1 cellular context compared by ENCODE assay signal in the genomic region with DNA sequence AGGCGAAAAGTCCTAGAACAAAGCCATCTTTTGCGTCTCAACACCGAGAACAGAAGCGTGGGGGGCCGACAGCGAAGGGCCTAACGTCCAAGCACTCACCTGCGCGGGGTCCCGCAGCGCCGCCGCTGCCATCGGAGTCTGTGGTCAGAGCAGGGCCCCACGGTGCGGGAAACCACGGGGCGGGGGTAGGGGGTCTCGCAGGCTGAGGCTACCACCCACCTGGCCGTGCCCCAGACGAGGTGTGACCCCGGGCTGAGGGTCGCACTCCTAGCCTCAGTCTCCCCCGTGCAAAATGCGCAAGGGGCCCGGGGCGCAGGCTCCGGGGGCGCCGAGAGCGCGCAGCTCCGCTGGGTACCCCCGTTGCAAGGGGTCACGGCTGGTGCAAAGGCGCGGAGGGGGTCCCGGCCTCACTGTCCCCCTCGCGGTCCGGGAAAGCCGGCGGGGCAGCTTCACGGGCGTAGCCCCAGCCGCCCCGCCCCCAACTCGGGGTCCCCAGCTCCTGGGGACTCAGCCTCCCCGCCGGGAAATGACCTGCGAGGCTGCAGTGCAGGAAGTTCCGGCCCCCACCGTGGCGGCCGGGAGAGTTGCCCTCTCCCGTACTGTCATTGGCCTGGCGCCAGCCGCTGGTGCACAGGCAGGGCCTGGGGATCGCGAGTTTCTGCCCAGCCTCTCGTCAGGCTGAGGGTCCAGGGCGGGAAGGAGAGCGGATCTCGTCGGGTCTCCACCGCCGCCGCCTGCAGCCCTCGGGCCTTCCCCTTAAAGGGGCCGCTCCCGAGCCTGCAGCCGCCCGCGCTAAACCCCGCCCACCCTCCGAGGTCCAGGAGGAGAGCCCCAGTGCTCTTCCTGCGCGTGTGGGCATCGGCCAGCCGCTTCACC.
TF ChIP-seq lines count a peak whose summit lies in the region.

ZNF792 (minus strand) TSS at position 699 of the 876 bp plus-strand sequence; CDS start at position 132, 567 bp downstream.

TF ChIP-seq in K562, 482 proteins besides CTCF, POLR2A, EP300 and RAD21 (continued from another document and continues in another):
- TF ChIP-seq, protein P1, sequence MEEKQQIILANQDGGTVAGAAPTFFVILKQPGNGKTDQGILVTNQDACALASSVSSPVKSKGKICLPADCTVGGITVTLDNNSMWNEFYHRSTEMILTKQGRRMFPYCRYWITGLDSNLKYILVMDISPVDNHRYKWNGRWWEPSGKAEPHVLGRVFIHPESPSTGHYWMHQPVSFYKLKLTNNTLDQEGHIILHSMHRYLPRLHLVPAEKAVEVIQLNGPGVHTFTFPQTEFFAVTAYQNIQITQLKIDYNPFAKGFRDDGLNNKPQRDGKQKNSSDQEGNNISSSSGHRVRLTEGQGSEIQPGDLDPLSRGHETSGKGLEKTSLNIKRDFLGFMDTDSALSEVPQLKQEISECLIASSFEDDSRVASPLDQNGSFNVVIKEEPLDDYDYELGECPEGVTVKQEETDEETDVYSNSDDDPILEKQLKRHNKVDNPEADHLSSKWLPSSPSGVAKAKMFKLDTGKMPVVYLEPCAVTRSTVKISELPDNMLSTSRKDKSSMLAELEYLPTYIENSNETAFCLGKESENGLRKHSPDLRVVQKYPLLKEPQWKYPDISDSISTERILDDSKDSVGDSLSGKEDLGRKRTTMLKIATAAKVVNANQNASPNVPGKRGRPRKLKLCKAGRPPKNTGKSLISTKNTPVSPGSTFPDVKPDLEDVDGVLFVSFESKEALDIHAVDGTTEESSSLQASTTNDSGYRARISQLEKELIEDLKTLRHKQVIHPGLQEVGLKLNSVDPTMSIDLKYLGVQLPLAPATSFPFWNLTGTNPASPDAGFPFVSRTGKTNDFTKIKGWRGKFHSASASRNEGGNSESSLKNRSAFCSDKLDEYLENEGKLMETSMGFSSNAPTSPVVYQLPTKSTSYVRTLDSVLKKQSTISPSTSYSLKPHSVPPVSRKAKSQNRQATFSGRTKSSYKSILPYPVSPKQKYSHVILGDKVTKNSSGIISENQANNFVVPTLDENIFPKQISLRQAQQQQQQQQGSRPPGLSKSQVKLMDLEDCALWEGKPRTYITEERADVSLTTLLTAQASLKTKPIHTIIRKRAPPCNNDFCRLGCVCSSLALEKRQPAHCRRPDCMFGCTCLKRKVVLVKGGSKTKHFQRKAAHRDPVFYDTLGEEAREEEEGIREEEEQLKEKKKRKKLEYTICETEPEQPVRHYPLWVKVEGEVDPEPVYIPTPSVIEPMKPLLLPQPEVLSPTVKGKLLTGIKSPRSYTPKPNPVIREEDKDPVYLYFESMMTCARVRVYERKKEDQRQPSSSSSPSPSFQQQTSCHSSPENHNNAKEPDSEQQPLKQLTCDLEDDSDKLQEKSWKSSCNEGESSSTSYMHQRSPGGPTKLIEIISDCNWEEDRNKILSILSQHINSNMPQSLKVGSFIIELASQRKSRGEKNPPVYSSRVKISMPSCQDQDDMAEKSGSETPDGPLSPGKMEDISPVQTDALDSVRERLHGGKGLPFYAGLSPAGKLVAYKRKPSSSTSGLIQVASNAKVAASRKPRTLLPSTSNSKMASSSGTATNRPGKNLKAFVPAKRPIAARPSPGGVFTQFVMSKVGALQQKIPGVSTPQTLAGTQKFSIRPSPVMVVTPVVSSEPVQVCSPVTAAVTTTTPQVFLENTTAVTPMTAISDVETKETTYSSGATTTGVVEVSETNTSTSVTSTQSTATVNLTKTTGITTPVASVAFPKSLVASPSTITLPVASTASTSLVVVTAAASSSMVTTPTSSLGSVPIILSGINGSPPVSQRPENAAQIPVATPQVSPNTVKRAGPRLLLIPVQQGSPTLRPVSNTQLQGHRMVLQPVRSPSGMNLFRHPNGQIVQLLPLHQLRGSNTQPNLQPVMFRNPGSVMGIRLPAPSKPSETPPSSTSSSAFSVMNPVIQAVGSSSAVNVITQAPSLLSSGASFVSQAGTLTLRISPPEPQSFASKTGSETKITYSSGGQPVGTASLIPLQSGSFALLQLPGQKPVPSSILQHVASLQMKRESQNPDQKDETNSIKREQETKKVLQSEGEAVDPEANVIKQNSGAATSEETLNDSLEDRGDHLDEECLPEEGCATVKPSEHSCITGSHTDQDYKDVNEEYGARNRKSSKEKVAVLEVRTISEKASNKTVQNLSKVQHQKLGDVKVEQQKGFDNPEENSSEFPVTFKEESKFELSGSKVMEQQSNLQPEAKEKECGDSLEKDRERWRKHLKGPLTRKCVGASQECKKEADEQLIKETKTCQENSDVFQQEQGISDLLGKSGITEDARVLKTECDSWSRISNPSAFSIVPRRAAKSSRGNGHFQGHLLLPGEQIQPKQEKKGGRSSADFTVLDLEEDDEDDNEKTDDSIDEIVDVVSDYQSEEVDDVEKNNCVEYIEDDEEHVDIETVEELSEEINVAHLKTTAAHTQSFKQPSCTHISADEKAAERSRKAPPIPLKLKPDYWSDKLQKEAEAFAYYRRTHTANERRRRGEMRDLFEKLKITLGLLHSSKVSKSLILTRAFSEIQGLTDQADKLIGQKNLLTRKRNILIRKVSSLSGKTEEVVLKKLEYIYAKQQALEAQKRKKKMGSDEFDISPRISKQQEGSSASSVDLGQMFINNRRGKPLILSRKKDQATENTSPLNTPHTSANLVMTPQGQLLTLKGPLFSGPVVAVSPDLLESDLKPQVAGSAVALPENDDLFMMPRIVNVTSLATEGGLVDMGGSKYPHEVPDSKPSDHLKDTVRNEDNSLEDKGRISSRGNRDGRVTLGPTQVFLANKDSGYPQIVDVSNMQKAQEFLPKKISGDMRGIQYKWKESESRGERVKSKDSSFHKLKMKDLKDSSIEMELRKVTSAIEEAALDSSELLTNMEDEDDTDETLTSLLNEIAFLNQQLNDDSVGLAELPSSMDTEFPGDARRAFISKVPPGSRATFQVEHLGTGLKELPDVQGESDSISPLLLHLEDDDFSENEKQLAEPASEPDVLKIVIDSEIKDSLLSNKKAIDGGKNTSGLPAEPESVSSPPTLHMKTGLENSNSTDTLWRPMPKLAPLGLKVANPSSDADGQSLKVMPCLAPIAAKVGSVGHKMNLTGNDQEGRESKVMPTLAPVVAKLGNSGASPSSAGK (IDR thresholded peaks at IDR 0.05) = no peak; the same call in 1 of the 2 replicates
- TF ChIP-seq ZNF398 (CRISPR knock-in tag; IDR thresholded peaks at IDR 0.05) (no peak), ZNF778 (CRISPR knock-in tag; IDR thresholded peaks at IDR 0.05) (no peak), SMARCA4 (IDR thresholded peaks at IDR 0.05) (no peak), ZC3H4 (CRISPR knock-in tag; IDR thresholded peaks at IDR 0.05; ENCODE audit: borderline replicate concordance) (no peak), PRMT5 (CRISPR knock-in tag; IDR thresholded peaks at IDR 0.05) (no peak), SUPT5H (IDR thresholded peaks at IDR 0.05) (peak; percentile 56), ZNF174 (CRISPR knock-in tag; IDR thresholded peaks at IDR 0.05) (no peak), ZNF212 (CRISPR knock-in tag; IDR thresholded peaks at IDR 0.05) (no peak), DLX4 (CRISPR knock-in tag; IDR thresholded peaks at IDR 0.05) (no peak), SP1 (CRISPR knock-in tag; IDR thresholded peaks at IDR 0.05) (no peak), ATF3 (IDR thresholded peaks at IDR 0.05) (no peak), ATF3 (CRISPR knock-in tag; conservative IDR thresholded peaks at IDR 0.05) (no peak), E2F3 (CRISPR knock-in tag; IDR thresholded peaks at IDR 0.05) (no peak), XRCC5 (IDR thresholded peaks at IDR 0.05; ENCODE audit: low read depth, low read length) (0 out of 2 replicates have a peak, but pooled peaks have one; percentile 15), TAF9B (IDR thresholded peaks at IDR 0.05; ENCODE audit: partially characterized antibody) (no peak), SOX6 (IDR thresholded peaks at IDR 0.05) (no peak), ZNF124 (CRISPR knock-in tag; IDR thresholded peaks at IDR 0.05) (no peak), ZNF586 (CRISPR knock-in tag; conservative IDR thresholded peaks at IDR 0.05) (no peak), TRIM28 (IDR thresholded peaks at IDR 0.05) (no peak), POLR2G (IDR thresholded peaks at IDR 0.05; ENCODE audit: low read depth, low read length) (peak; percentile 81), ILF3 (IDR thresholded peaks at IDR 0.05; ENCODE audit: borderline replicate concordance) (no peak), TRIM24 (IDR thresholded peaks at IDR 0.05) (no peak)
- TF ChIP-seq, protein P2, sequence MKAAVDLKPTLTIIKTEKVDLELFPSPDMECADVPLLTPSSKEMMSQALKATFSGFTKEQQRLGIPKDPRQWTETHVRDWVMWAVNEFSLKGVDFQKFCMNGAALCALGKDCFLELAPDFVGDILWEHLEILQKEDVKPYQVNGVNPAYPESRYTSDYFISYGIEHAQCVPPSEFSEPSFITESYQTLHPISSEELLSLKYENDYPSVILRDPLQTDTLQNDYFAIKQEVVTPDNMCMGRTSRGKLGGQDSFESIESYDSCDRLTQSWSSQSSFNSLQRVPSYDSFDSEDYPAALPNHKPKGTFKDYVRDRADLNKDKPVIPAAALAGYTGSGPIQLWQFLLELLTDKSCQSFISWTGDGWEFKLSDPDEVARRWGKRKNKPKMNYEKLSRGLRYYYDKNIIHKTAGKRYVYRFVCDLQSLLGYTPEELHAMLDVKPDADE (conservative IDR thresholded peaks at IDR 0.05; ENCODE audit: control insufficient read depth, low read depth, low read length) = peak; percentile 59; the same call in 1 of the 2 replicates
- TF ChIP-seq, protein P3, sequence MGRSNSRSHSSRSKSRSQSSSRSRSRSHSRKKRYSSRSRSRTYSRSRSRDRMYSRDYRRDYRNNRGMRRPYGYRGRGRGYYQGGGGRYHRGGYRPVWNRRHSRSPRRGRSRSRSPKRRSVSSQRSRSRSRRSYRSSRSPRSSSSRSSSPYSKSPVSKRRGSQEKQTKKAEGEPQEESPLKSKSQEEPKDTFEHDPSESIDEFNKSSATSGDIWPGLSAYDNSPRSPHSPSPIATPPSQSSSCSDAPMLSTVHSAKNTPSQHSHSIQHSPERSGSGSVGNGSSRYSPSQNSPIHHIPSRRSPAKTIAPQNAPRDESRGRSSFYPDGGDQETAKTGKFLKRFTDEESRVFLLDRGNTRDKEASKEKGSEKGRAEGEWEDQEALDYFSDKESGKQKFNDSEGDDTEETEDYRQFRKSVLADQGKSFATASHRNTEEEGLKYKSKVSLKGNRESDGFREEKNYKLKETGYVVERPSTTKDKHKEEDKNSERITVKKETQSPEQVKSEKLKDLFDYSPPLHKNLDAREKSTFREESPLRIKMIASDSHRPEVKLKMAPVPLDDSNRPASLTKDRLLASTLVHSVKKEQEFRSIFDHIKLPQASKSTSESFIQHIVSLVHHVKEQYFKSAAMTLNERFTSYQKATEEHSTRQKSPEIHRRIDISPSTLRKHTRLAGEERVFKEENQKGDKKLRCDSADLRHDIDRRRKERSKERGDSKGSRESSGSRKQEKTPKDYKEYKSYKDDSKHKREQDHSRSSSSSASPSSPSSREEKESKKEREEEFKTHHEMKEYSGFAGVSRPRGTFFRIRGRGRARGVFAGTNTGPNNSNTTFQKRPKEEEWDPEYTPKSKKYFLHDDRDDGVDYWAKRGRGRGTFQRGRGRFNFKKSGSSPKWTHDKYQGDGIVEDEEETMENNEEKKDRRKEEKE (IDR thresholded peaks at IDR 0.05; ENCODE audit: borderline replicate concordance in 1 of 2, control insufficient read depth in 1 of 2, low read depth in 2 of 2, low read length in 1 of 2) = no peak
- TF ChIP-seq, protein P4, sequence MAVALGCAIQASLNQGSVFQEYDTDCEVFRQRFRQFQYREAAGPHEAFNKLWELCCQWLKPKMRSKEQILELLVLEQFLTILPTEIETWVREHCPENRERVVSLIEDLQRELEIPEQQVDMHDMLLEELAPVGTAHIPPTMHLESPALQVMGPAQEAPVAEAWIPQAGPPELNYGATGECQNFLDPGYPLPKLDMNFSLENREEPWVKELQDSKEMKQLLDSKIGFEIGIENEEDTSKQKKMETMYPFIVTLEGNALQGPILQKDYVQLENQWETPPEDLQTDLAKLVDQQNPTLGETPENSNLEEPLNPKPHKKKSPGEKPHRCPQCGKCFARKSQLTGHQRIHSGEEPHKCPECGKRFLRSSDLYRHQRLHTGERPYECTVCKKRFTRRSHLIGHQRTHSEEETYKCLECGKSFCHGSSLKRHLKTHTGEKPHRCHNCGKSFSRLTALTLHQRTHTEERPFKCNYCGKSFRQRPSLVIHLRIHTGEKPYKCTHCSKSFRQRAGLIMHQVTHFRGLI (CRISPR knock-in tag; IDR thresholded peaks at IDR 0.05) = no peak
- TF ChIP-seq, protein P5, sequence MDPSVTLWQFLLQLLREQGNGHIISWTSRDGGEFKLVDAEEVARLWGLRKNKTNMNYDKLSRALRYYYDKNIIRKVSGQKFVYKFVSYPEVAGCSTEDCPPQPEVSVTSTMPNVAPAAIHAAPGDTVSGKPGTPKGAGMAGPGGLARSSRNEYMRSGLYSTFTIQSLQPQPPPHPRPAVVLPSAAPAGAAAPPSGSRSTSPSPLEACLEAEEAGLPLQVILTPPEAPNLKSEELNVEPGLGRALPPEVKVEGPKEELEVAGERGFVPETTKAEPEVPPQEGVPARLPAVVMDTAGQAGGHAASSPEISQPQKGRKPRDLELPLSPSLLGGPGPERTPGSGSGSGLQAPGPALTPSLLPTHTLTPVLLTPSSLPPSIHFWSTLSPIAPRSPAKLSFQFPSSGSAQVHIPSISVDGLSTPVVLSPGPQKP (CRISPR knock-in tag; IDR thresholded peaks at IDR 0.05) = no peak
- TF ChIP-seq, protein P6, sequence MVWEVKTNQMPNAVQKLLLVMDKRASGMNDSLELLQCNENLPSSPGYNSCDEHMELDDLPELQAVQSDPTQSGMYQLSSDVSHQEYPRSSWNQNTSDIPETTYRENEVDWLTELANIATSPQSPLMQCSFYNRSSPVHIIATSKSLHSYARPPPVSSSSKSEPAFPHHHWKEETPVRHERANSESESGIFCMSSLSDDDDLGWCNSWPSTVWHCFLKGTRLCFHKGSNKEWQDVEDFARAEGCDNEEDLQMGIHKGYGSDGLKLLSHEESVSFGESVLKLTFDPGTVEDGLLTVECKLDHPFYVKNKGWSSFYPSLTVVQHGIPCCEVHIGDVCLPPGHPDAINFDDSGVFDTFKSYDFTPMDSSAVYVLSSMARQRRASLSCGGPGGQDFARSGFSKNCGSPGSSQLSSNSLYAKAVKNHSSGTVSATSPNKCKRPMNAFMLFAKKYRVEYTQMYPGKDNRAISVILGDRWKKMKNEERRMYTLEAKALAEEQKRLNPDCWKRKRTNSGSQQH (CRISPR knock-in tag; IDR thresholded peaks at IDR 0.05) = no peak
